ENCODE assay signal across 20 cellular contexts in the genomic region with DNA sequence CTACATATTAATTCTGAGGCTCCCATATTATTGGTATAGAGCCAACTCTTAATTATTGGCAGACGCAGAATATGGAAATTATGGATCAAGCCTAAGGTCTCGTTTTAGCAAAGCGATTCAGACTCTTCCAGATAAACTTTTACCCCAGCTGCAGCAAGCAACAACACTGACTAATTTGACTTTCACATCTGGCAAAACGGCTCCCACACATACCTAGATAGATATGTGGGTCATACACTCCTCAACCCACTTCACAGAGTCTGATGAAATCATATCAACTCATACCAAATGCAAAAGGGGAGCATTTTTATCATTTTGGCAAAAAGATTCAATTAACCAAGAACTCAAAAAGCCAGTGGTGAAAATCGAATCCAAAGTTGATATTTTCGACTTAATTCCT. TPM values are rescaled to one million over a fixed set of nuclear protein-coding genes. Genes with fewer than 3 reads are reported as not detected.
A peak's percentile ranks its signal among the peaks of the same experiment; 100 is the strongest.
DNase-seq lines count a peak whose midpoint lies in the region; ATAC-seq and TF ChIP-seq lines count a peak whose summit lies in the region.
"Had no signal": no experiment of that assay in that cellular context is flagged by ENCODE, and none has a peak within 500 bp of the region (broad histone marks: within the 10 kb centered on the region; RNA-seq: fewer than 3 reads in every experiment).

No MANE protein-coding gene starts in this region.

- no peak overlapping the region for H3K4me2 ChIP-seq in Karpas-422 (ENCODE audit: low read depth, low read length, poor library complexity, severe bottlenecking)
- H3K4me2 ChIP-seq in neural progenitor cell, result no peak overlapping the region
- H3K4me2 ChIP-seq: A549; BLaER1 treated with 17β-estradiol and CSF1 and Interleukin-3, amounts not matched to agents 10 nM and 100 nM had no signal

- H3K9me3 ChIP-seq in Karpas-422 (ENCODE audit: low read length) (no peaks in the 10 kb centered on the region), neural progenitor cell (ENCODE audit: low read depth) (no peaks in the 10 kb centered on the region)
- H3K9me3 ChIP-seq: A549, Caco-2 had no signal

- H3K4me3 ChIP-seq in Karpas-422 (ENCODE audit: low read length), result no peak overlapping the region
- no peak overlapping the region for H3K4me3 ChIP-seq in fibroblast of mammary gland (ENCODE audit: control insufficient read depth, low read depth, low read length)
- no peak overlapping the region for H3K4me3 ChIP-seq in fibroblast of villous mesenchyme (ENCODE audit: low read depth, low read length)
- H3K4me3 ChIP-seq in neural progenitor cell, result no peak overlapping the region
- H3K4me3 ChIP-seq: A549; BLaER1 treated with 17β-estradiol and CSF1 and Interleukin-3, amounts not matched to agents 10 nM and 100 nM had no signal

- H3K27me3 Mint-ChIP-seq in neural progenitor cell (ENCODE audit: insufficient read depth, low read depth), result peaks cover 5% of the 10 kb centered on the region

- no peak overlapping the region for H3K27ac Mint-ChIP-seq in neural progenitor cell
- H3K27ac Mint-ChIP-seq: B cell; CD4-positive, alpha-beta T cell; CD8-positive, alpha-beta T cell had no signal

- H3K4me1 ChIP-seq in Karpas-422 (ENCODE audit: low read length), result no peaks in the 10 kb centered on the region
- no peaks in the 10 kb centered on the region for H3K4me1 ChIP-seq in neural progenitor cell
- H3K4me1 ChIP-seq: A549, Caco-2 had no signal

- H3K9me2 ChIP-seq in Karpas-422 (replicated peaks; ENCODE audit: insufficient read depth, low read length), result no peaks in the 10 kb centered on the region

- H4K20me1 ChIP-seq in Karpas-422 (ENCODE audit: insufficient read depth, low read depth, low read length) (no peaks in the 10 kb centered on the region), neural progenitor cell (ENCODE audit: low read depth) (no peaks in the 10 kb centered on the region)
- H4K20me1 ChIP-seq: BLaER1 treated with 17β-estradiol and CSF1 and Interleukin-3, amounts not matched to agents 10 nM and 100 nM had no signal

- no peak overlapping the region for H3K9ac ChIP-seq in Karpas-422 (ENCODE audit: low read length)
- H3K9ac ChIP-seq in neural progenitor cell, result no peak overlapping the region
- H3K9ac ChIP-seq: BLaER1 treated with 17β-estradiol and CSF1 and Interleukin-3, amounts not matched to agents 10 nM and 100 nM had no signal

- peak; percentile 38 for DNase-seq in Karpas-422
- DNase-seq in fibroblast of mammary gland (ENCODE audit: low read depth), result peak; percentile 25
- peak; percentile 19 for DNase-seq in fibroblast of villous mesenchyme (ENCODE audit: low read depth)
- no peak for DNase-seq in omental fat pad (ENCODE audit: low spot score)
- DNase-seq in Kasumi-1 (lab: John Stamatoyannopoulos, UW), result no peak
- no peak for DNase-seq in NCI-H146 (lab: John Stamatoyannopoulos, UW)
- no peak for DNase-seq in neural progenitor cell (ENCODE audit: low spot score)
- DNase-seq: AML-193; Caco-2; Calu3; CD4-positive, alpha-beta T cell; CD8-positive, alpha-beta T cell; DMS79 treated with DMSO at 0.1 percent for 48 hours; GF-D8 had no signal

- H3F3A ChIP-seq in neural progenitor cell (ENCODE audit: low read depth), result no peaks in the 10 kb centered on the region

- TF ChIP-seq CTCF in fibroblast of mammary gland (conservative IDR thresholded peaks at IDR 0.05; ENCODE audit: control insufficient read depth, insufficient read depth, low read depth, low read length), result no peak
- no peak for TF ChIP-seq CTCF in fibroblast of villous mesenchyme (IDR thresholded peaks at IDR 0.05; ENCODE audit: insufficient read depth, low read depth, low read length)
- no peak for TF ChIP-seq CTCF in omental fat pad (IDR thresholded peaks at IDR 0.05)
- TF ChIP-seq CTCF in neural progenitor cell (IDR thresholded peaks at IDR 0.05), result no peak

- H3K36me3 ChIP-seq in Karpas-422 (ENCODE audit: insufficient read depth, low read length) (no peaks in the 10 kb centered on the region), neural progenitor cell (no peaks in the 10 kb centered on the region)
- H3K36me3 ChIP-seq: BLaER1 treated with 17β-estradiol and CSF1 and Interleukin-3, amounts not matched to agents 10 nM and 100 nM had no signal

- no peak overlapping the region for H3K4me3 Mint-ChIP-seq in neural progenitor cell
- H3K4me3 Mint-ChIP-seq: B cell; CD4-positive, alpha-beta T cell; CD8-positive, alpha-beta T cell had no signal

- H3K4me1 Mint-ChIP-seq in neural progenitor cell, result peaks cover 2% of the 10 kb centered on the region
- H3K4me1 Mint-ChIP-seq: B cell had no signal

- ATAC-seq in omental fat pad (ENCODE audit: low FRiP score), result peak; percentile 72
- no peak for ATAC-seq in GM18505 (IDR thresholded peaks at IDR 0.05; ENCODE audit: unreplicated experiment)
- ATAC-seq: A549; CD8-positive, alpha-beta T cell had no signal

- peaks cover 2% of the 10 kb centered on the region for H3K36me3 Mint-ChIP-seq in neural progenitor cell
- H3K36me3 Mint-ChIP-seq: CD8-positive, alpha-beta T cell had no signal

- peaks cover 10% of the 10 kb centered on the region for H3K9me3 Mint-ChIP-seq in neural progenitor cell
- H3K9me3 Mint-ChIP-seq: CD4-positive, alpha-beta T cell had no signal

- H2AFZ ChIP-seq in Karpas-422 (ENCODE audit: low read length) (no peak overlapping the region), neural progenitor cell (replicated peaks) (no peak overlapping the region)

- H3K27me3 ChIP-seq in Karpas-422 (ENCODE audit: low read length) (no peaks in the 10 kb centered on the region; the same call in 1 of the 2 replicates), neural progenitor cell (no peaks in the 10 kb centered on the region)
- H3K27me3 ChIP-seq: BLaER1 treated with 17β-estradiol and CSF1 and Interleukin-3, amounts not matched to agents 10 nM and 100 nM had no signal

- TF ChIP-seq POLR2A in GM18505 (IDR thresholded peaks at IDR 0.05; ENCODE audit: borderline replicate concordance, extremely low read depth, insufficient read depth, insufficient read length), result no peak

- H3K79me2 ChIP-seq in Karpas-422 (ENCODE audit: low read length), result no peaks in the 10 kb centered on the region
- no peaks in the 10 kb centered on the region for H3K79me2 ChIP-seq in neural progenitor cell (ENCODE audit: low read depth)

- H3K27ac ChIP-seq in Karpas-422 (ENCODE audit: low read length), result no peak overlapping the region
- no peak overlapping the region for H3K27ac ChIP-seq in neural progenitor cell
- H3K27ac ChIP-seq: 22Rv1; A549; BLaER1 treated with 17β-estradiol and CSF1 and Interleukin-3, amounts not matched to agents 10 nM and 100 nM; C4-2B had no signal

RNA-seq across cellular contexts. Expression of gene KDR, which starts 36.3 kb away (rescaled TPM):
- not detected in 2 replicates for total RNA-seq in Karpas-422 (2014; rRNA removed; shearing (Covaris generic); ENCODE audit: low replicate concordance)
- total RNA-seq in fibroblast of villous mesenchyme (0.86 and 1.9 TPM in 2 replicates), omental fat pad (100 to 1,000 TPM in 3 of 4 donors, 10 to 100 TPM in 1; 97.4 to 163 (median 152) TPM), neural progenitor cell (ENCODE audit: low replicate concordance) (2.4 and 2.7 TPM in 2 replicates)
- total RNA-seq: B cell; Caco-2; CD4-positive, alpha-beta T cell; CD8-positive, alpha-beta T cell had no signal

Comparison
In these comparisons a context has a peak if more than half of its experiments do, and no peak if none do; other contexts are left out.
1. DNase-seq: peak in Karpas-422 (single experiment), fibroblast of mammary gland (single experiment) and fibroblast of villous mesenchyme (single experiment); none in omental fat pad (single experiment), Kasumi-1 (0 of 2), NCI-H146 (single experiment) and neural progenitor cell (single experiment).
2. RNA of gene KDR, which starts 36.3 kb away (total RNA-seq): 97.4 to 163 TPM in omental fat pad; 2.4 to 2.7 TPM in neural progenitor cell, 0.86 to 1.9 TPM in fibroblast of villous mesenchyme and not detected in Karpas-422; every median in the first group is over 10 times any median in the second.